18 cellular contexts compared by ENCODE assay signal in genomic region chr12:90274407-90274806, GRCh38.
DNase-seq lines count a peak whose midpoint lies in the region; ATAC-seq and TF ChIP-seq lines count a peak whose summit lies in the region.
"Had no signal": no experiment of that assay in that cellular context is flagged by ENCODE, and none has a peak within 500 bp of the region (broad histone marks: within the 10 kb centered on the region; RNA-seq: fewer than 3 reads in every experiment).

No MANE protein-coding gene starts in this region.

- no peak overlapping the region for H3K27ac Mint-ChIP-seq in chondrocyte (ENCODE audit: unreplicated experiment)
- H3K27ac Mint-ChIP-seq: activated CD4-positive, alpha-beta memory T cell treated with anti-CD3 and anti-CD28 coated beads, Interleukin-2, amount 10 ng/mL, durations not matched to agents 7 days and 5 days; activated naive CD4-positive, alpha-beta T cell treated with anti-CD3 and anti-CD28 coated beads, Interleukin-2, amount 50 U/mL, for 24 hours; CD8-positive, alpha-beta T cell; IgD-negative memory B cell had no signal

- no peak overlapping the region for H3K4me3 Mint-ChIP-seq in chondrocyte (ENCODE audit: unreplicated experiment)
- H3K4me3 Mint-ChIP-seq: activated CD4-positive, alpha-beta memory T cell treated with anti-CD3 and anti-CD28 coated beads, Interleukin-2, amount 10 ng/mL, durations not matched to agents 7 days and 5 days; activated naive CD4-positive, alpha-beta T cell treated with anti-CD3 and anti-CD28 coated beads, Interleukin-2, amount 50 U/mL, for 24 hours; activated T-cell treated with anti-CD3 and anti-CD28 coated beads, Interleukin-2, amount 50 U/mL, for 4 hours; CD8-positive, alpha-beta T cell; IgD-negative memory B cell had no signal

- DNase-seq in chondrocyte (ENCODE audit: low spot score), result no peak
- DNase-seq in GM19238 (ENCODE audit: insufficient read length, low spot score), result no peak
- DNase-seq: activated CD4-positive, alpha-beta memory T cell treated with anti-CD3 and anti-CD28 coated beads, Interleukin-2, amount 10 ng/mL, durations not matched to agents 7 days and 5 days; activated T-cell treated with anti-CD3 and anti-CD28 coated beads, Interleukin-2, amount 50 U/mL, for 4 hours; CD8-positive, alpha-beta T cell; left ventricle myocardium inferior; NCI-H1092 treated with DMSO at 0.1 percent for 48 hours; NCI-H2107; NCI-H748 treated with DMSO at 0.1 percent for 48 hours had no signal

- H3K9me3 Mint-ChIP-seq in chondrocyte (ENCODE audit: low read depth), result no peaks in the 10 kb centered on the region
- H3K9me3 Mint-ChIP-seq: activated CD4-positive, alpha-beta memory T cell treated with anti-CD3 and anti-CD28 coated beads, Interleukin-2, amount 10 ng/mL, durations not matched to agents 7 days and 5 days; activated naive CD4-positive, alpha-beta T cell treated with anti-CD3 and anti-CD28 coated beads, Interleukin-2, amount 50 U/mL, for 24 hours; activated T-cell treated with anti-CD3 and anti-CD28 coated beads, Interleukin-2, amount 50 U/mL, for 4 hours; CD8-positive, alpha-beta T cell; IgD-negative memory B cell had no signal

- no peaks in the 10 kb centered on the region for H3K36me3 Mint-ChIP-seq in chondrocyte (ENCODE audit: low read depth)
- H3K36me3 Mint-ChIP-seq: activated naive CD4-positive, alpha-beta T cell treated with anti-CD3 and anti-CD28 coated beads, Interleukin-2, amount 50 U/mL, for 24 hours; CD8-positive, alpha-beta T cell had no signal

- no peaks in the 10 kb centered on the region for H3K27me3 Mint-ChIP-seq in chondrocyte (ENCODE audit: low read depth)
- H3K27me3 Mint-ChIP-seq: activated naive CD4-positive, alpha-beta T cell treated with anti-CD3 and anti-CD28 coated beads, Interleukin-2, amount 50 U/mL, for 24 hours; IgD-negative memory B cell had no signal

- TF ChIP-seq EP300 in Ishikawa (IDR thresholded peaks at IDR 0.05; ENCODE audit: borderline replicate concordance), result no peak

- peak; percentile 52 for TF ChIP-seq RAD21 in Ishikawa (IDR thresholded peaks at IDR 0.05; ENCODE audit: low read depth)

- TF ChIP-seq POLR2A in GM18505 (IDR thresholded peaks at IDR 0.05; ENCODE audit: borderline replicate concordance, extremely low read depth, insufficient read depth, insufficient read length), result no peak

- peak; percentile 60 for ATAC-seq in GM18505 (IDR thresholded peaks at IDR 0.05; ENCODE audit: unreplicated experiment)
- ATAC-seq in GM21360 (IDR thresholded peaks at IDR 0.05; ENCODE audit: unreplicated experiment), result no peak
- no peak for ATAC-seq in HG03342 (IDR thresholded peaks at IDR 0.05; ENCODE audit: unreplicated experiment)
- no peak for ATAC-seq in HG02798 (IDR thresholded peaks at IDR 0.05; ENCODE audit: poor library complexity, unreplicated experiment)
- ATAC-seq: activated T-cell treated with anti-CD3 and anti-CD28 coated beads, Interleukin-2, amount 50 U/mL, for 4 hours; CD8-positive, alpha-beta T cell; gastroesophageal sphincter had no signal

- no peaks in the 10 kb centered on the region for H3K4me1 Mint-ChIP-seq in chondrocyte (ENCODE audit: low read depth)
- H3K4me1 Mint-ChIP-seq: activated CD4-positive, alpha-beta memory T cell treated with anti-CD3 and anti-CD28 coated beads, Interleukin-2, amount 10 ng/mL, durations not matched to agents 7 days and 5 days; activated naive CD4-positive, alpha-beta T cell treated with anti-CD3 and anti-CD28 coated beads, Interleukin-2, amount 50 U/mL, for 24 hours had no signal

- TF ChIP-seq CTCF in 22Rv1 (IDR thresholded peaks at IDR 0.05) (peak; percentile 29; the same call in 1 of the 2 replicates), chondrocyte (IDR thresholded peaks at IDR 0.05) (peak; percentile 26)

- no peak overlapping the region for H3K27ac ChIP-seq in 22Rv1
- H3K27ac ChIP-seq: gastroesophageal sphincter, left ventricle myocardium inferior had no signal

TF ChIP-seq in Ishikawa, 13 proteins besides CTCF, POLR2A, EP300 and RAD21:
- TF ChIP-seq CREB1 (IDR thresholded peaks at IDR 0.05; ENCODE audit: low read depth) (no peak), EGR1 (IDR thresholded peaks at IDR 0.05) (no peak)
